ENCODE assay signal across 31 cellular contexts in genomic region chr3:172564499-172564898, GRCh38.
DNase-seq lines count a peak whose midpoint lies in the region; ATAC-seq and TF ChIP-seq lines count a peak whose summit lies in the region.
"Had no signal": no experiment of that assay in that cellular context is flagged by ENCODE, and none has a peak within 500 bp of the region (broad histone marks: within the 10 kb centered on the region; RNA-seq: fewer than 3 reads in every experiment).

No MANE protein-coding gene starts in this region.

- H3K9me3 ChIP-seq in subcutaneous abdominal adipose tissue (ENCODE audit: control insufficient read depth in 5 of 5, low read length in 5 of 5): no peaks in the 10 kb centered on the region
- peaks cover 2% of the 10 kb centered on the region for H3K9me3 ChIP-seq in WERI-Rb-1 (ENCODE audit: severe bottlenecking)
- H3K9me3 ChIP-seq: ascending aorta, prostate gland, SJSA1 had no signal

- no peak overlapping the region for H3K4me3 ChIP-seq in NB4 (ENCODE audit: low read depth, low read length)
- H3K4me3 ChIP-seq in subcutaneous abdominal adipose tissue (ENCODE audit: low read depth in 1 of 5, low read length in 5 of 5): no peak overlapping the region
- H3K4me3 ChIP-seq in WERI-Rb-1 (ENCODE audit: low read depth, low read length): no peak overlapping the region
- H3K4me3 ChIP-seq: ascending aorta, coronary artery, GM23248, prostate gland, SJSA1 had no signal

- no peak for TF ChIP-seq CTCF in NB4 (IDR thresholded peaks at IDR 0.05; ENCODE audit: low read depth, low read length)
- TF ChIP-seq CTCF in WERI-Rb-1 (IDR thresholded peaks at IDR 0.05; ENCODE audit: low read depth, low read length): no peak

- no peaks in the 10 kb centered on the region for H3K27me3 ChIP-seq in subcutaneous abdominal adipose tissue (ENCODE audit: control insufficient read depth in 5 of 5, insufficient read depth in 4 of 5, low read length in 5 of 5)
- no peaks in the 10 kb centered on the region for H3K27me3 ChIP-seq in WERI-Rb-1 (ENCODE audit: insufficient read depth, low read depth, severe bottlenecking)
- H3K27me3 ChIP-seq: ascending aorta, SJSA1 had no signal

- H3K36me3 ChIP-seq in subcutaneous abdominal adipose tissue (ENCODE audit: control insufficient read depth in 5 of 5, insufficient read depth in 5 of 5, low read length in 5 of 5) (no peaks in the 10 kb centered on the region), WERI-Rb-1 (no peaks in the 10 kb centered on the region)
- H3K36me3 ChIP-seq: ascending aorta, prostate gland, SJSA1 had no signal

- no peak for ATAC-seq in HG03159 (IDR thresholded peaks at IDR 0.05; ENCODE audit: unreplicated experiment)
- ATAC-seq: activated T-cell treated with anti-CD3 and anti-CD28 coated beads, Interleukin-2, amount 50 U/mL, for 4 hours; left ventricle myocardium superior; stimulated activated effector memory CD8-positive, alpha-beta T cell treated with anti-CD3 and anti-CD28 coated beads, Interleukin-12 subunit alpha, Interleukin-12 subunit beta, amount 100 ng/mL, for 72 hours had no signal

- peak; percentile 2 for DNase-seq in NCI-H748 (lab: John Stamatoyannopoulos, UW; ENCODE audit: unreplicated experiment)
- DNase-seq in NCI-H748 treated with DMSO at 0.1 percent for 48 hours (lab: John Stamatoyannopoulos, UW): no peak
- peak; percentile 14 for DNase-seq in NB4 (ENCODE audit: low read depth)
- peak; percentile 65 for DNase-seq in kidney glomerular epithelial cell (lab: John Stamatoyannopoulos, UW)
- DNase-seq in midbrain (lab: John Stamatoyannopoulos, UW): no peak
- no peak for DNase-seq in WERI-Rb-1
- DNase-seq: 8988T; activated CD4-positive, alpha-beta T cell treated with anti-CD3 and anti-CD28 coated beads, Interleukin-2, amount 10 ng/mL, durations not matched to agents 7 days and 5 days; activated gamma-delta T cell; activated T-cell treated with anti-CD3 and anti-CD28 coated beads, Interleukin-2, amount 50 U/mL, for 4 hours; Calu3; DMS79; effector CD8-positive, alpha-beta T cell; GDM1; GM23248; immature natural killer cell; Karpas-422; left ventricle myocardium superior; NCI-H1436 treated with DMSO at 0.1 percent for 48 hours; stimulated activated CD4-positive, alpha-beta T cell treated with anti-CD3 and anti-CD28 coated beads, Interleukin-15, amount 100 ng/mL, for 24 hours; T1000 had no signal

- no peak for TF ChIP-seq POLR2A in NB4 (IDR thresholded peaks at IDR 0.05; ENCODE audit: extremely low read depth, insufficient read length)

- peak overlapping the region; percentile 58 for H3K27ac ChIP-seq in subcutaneous abdominal adipose tissue (ENCODE audit: low read depth, low read length)
- H3K27ac ChIP-seq in WERI-Rb-1: no peak overlapping the region
- H3K27ac ChIP-seq: C4-2B, coronary artery, GM23248, HL-60, SJSA1, VCaP had no signal

- peaks cover 0 to 43% (median 29%) of the 10 kb centered on the region in 5 donors for H3K4me1 ChIP-seq in subcutaneous abdominal adipose tissue (ENCODE audit: control insufficient read depth in 5 of 5, insufficient read depth in 5 of 5, low read length in 5 of 5)
- H3K4me1 ChIP-seq: prostate gland had no signal

- no peak overlapping the region for H3K9ac ChIP-seq in subcutaneous abdominal adipose tissue (ENCODE audit: low read length in 5 of 5)
- H3K9ac ChIP-seq: GM23248 had no signal

Comparison
In these comparisons a context has a peak if more than half of its experiments do, and no peak if none do; other contexts are left out.
1. DNase-seq: peak in NCI-H748 (single experiment), NB4 (single experiment) and kidney glomerular epithelial cell (single experiment); none in NCI-H748 treated with DMSO at 0.1 percent for 48 hours (single experiment), midbrain (single experiment) and WERI-Rb-1 (single experiment).